In genomic region chr2:105037572-105038382, GRCh38 we compare ENCODE assay signal across 8 cellular contexts. TPM values are rescaled to one million over a fixed set of nuclear protein-coding genes. Genes with fewer than 3 reads are reported as not detected.
DNase-seq lines count a peak whose midpoint lies in the region; ATAC-seq and TF ChIP-seq lines count a peak whose summit lies in the region.

TSS of gene MRPS9 (plus strand) at chr2:105038069. CDS start at chr2:105038093, 24 bp downstream.

- no peak within 1 kb of the TSS for H2BK120ac ChIP-seq in H9 (ENCODE audit: low read depth, low read length, poor library complexity, severe bottlenecking)

- H3K23me2 ChIP-seq in H9 (ENCODE audit: insufficient read length, low read depth, low read length, poor library complexity, severe bottlenecking): peaks cover 8% of the 10 kb centered on the region

- H2BK12ac ChIP-seq in H9 (ENCODE audit: insufficient read length, low read depth, low read length): peak within 1 kb of the TSS; percentile 6

- peaks cover 8% of the 10 kb centered on the region; the same call in 1 of the 2 replicates for H3K79me2 ChIP-seq in H9 (ENCODE audit: insufficient read depth, low read length)

- no peaks in the 10 kb centered on the region for H3K36me3 ChIP-seq in MG63

- H3K9me3 Mint-ChIP-seq in H9 (peaks cover 4% of the 10 kb centered on the region in 2 experiments; a peak in 3 of 5 replicates), nephron progenitor cell (peaks cover 5% of the 10 kb centered on the region)
- H3K9me3 Mint-ChIP-seq in stimulated activated naive CD8-positive, alpha-beta T cell treated with anti-CD3 and anti-CD28 coated beads, Interleukin-15, amount 100 ng/mL, for 72 hours: no peaks in the 10 kb centered on the region

- H4K8ac ChIP-seq in H9 (replicated peaks; ENCODE audit: insufficient read length, low read depth, low read length): peak within 1 kb of the TSS; percentile 24

- peak within 1 kb of the TSS; percentile 30 for H4K91ac ChIP-seq in H9 (ENCODE audit: insufficient read length, low read depth, low read length)

- H2BK5ac ChIP-seq in H9 (ENCODE audit: insufficient read length, low read length): peak within 1 kb of the TSS; percentile 78

- peak within 1 kb of the TSS; percentile 57 for H3K27ac ChIP-seq in H9 (ENCODE audit: insufficient read length, low read depth, low read length)

- no CpG with 5 or more reads among the region's 55 CpGs for WGBS in H9 (ENCODE audit: extremely low coverage, insufficient read length, low lambda C conversion rate)

- H3K14ac ChIP-seq in H9 (ENCODE audit: insufficient read depth, low read length): peak within 1 kb of the TSS; percentile 95

- peak within 1 kb of the TSS; percentile 91 for H3K18ac ChIP-seq in H9 (ENCODE audit: insufficient read length, low read depth, low read length)

- H3K4me1 ChIP-seq in H9 (ENCODE audit: insufficient read depth, low read length): no peaks in the 10 kb centered on the region

- H3K27ac Mint-ChIP-seq in H9 (peak within 1 kb of the TSS; percentile 96 to 99 (median 99)), nephron progenitor cell (peak within 1 kb of the TSS; percentile 88)
- peak within 1 kb of the TSS; percentile 94 to 99 for H3K27ac Mint-ChIP-seq in stimulated activated naive CD8-positive, alpha-beta T cell treated with anti-CD3 and anti-CD28 coated beads, Interleukin-15, amount 100 ng/mL, for 72 hours

- H3K79me1 ChIP-seq in H9 (ENCODE audit: insufficient read depth, low read depth, low read length, poor library complexity, severe bottlenecking): no peaks in the 10 kb centered on the region

- peaks cover 41 to 43% of the 10 kb centered on the region in 2 experiments for H3K4me1 Mint-ChIP-seq in H9
- peaks cover 38% of the 10 kb centered on the region for H3K4me1 Mint-ChIP-seq in nephron progenitor cell
- peaks cover 37% of the 10 kb centered on the region for H3K4me1 Mint-ChIP-seq in stimulated activated naive CD8-positive, alpha-beta T cell treated with anti-CD3 and anti-CD28 coated beads, Interleukin-15, amount 100 ng/mL, for 72 hours

- H3K27me3 Mint-ChIP-seq in H9 (ENCODE audit: low read depth) (no peaks in the 10 kb centered on the region), nephron progenitor cell (ENCODE audit: low read depth, poor library complexity) (no peaks in the 10 kb centered on the region)
- no peaks in the 10 kb centered on the region for H3K27me3 Mint-ChIP-seq in stimulated activated naive CD8-positive, alpha-beta T cell treated with anti-CD3 and anti-CD28 coated beads, Interleukin-15, amount 100 ng/mL, for 72 hours

- H3K9me3 ChIP-seq in H9 (ENCODE audit: control insufficient read depth, low read depth, low read length) (no peaks in the 10 kb centered on the region), MG63 (no peaks in the 10 kb centered on the region)

- H3K56ac ChIP-seq in H9 (ENCODE audit: insufficient read length, low read depth, low read length): peak within 1 kb of the TSS; percentile 79

- DNase-seq in ELR (ENCODE audit: low read depth): peak; percentile 98
- peak; percentile 99 for DNase-seq in H9
- peak; percentile 98 for DNase-seq in MG63
- DNase-seq in SHP77 treated with DMSO at 0.1 percent for 48 hours (lab: John Stamatoyannopoulos, UW): peak; percentile 87
- peak; percentile 99 for DNase-seq in activated effector memory CD4-positive, alpha-beta T cell treated with anti-CD3 and anti-CD28 coated beads, Interleukin-2, amount 50 U/mL, for 16 hours
- peak; percentile 95 for DNase-seq in fibroblast of the aortic adventitia (ENCODE audit: low read depth)
- peak; percentile 99 for DNase-seq in nephron progenitor cell
- peak; percentile 95 to 98 for DNase-seq in stimulated activated naive CD8-positive, alpha-beta T cell treated with anti-CD3 and anti-CD28 coated beads, Interleukin-15, amount 100 ng/mL, for 72 hours

- no peak within 1 kb of the TSS for H3K23ac ChIP-seq in H9 (ENCODE audit: insufficient read length, low read depth, low read length)

- peak; percentile 98 for ATAC-seq in stimulated activated naive CD8-positive, alpha-beta T cell treated with anti-CD3 and anti-CD28 coated beads, Interleukin-15, amount 100 ng/mL, for 72 hours

- H3K4me2 ChIP-seq in H9 (ENCODE audit: insufficient read depth, insufficient read length, low read length): peak within 1 kb of the TSS; percentile 99

- H3T11ph ChIP-seq in H9 (ENCODE audit: low read length): no peak within 1 kb of the TSS

- no peaks in the 10 kb centered on the region for H4K20me1 ChIP-seq in H9 (ENCODE audit: control insufficient read depth, insufficient read depth, insufficient read length)

- H3K27me3 ChIP-seq in H9 (ENCODE audit: insufficient read depth, low read length) (no peaks in the 10 kb centered on the region), MG63 (no peaks in the 10 kb centered on the region)

- peak within 1 kb of the TSS; percentile 13 for H2AK5ac ChIP-seq in H9 (ENCODE audit: insufficient read length, low read length)

- peak within 1 kb of the TSS; percentile 69 for H2AFZ ChIP-seq in H9 (ENCODE audit: low read length)

- peaks cover 3 to 10% (median 4%) of the 10 kb centered on the region in 3 experiments; a peak in 5 of 7 replicates for H3K36me3 Mint-ChIP-seq in H9 (ENCODE audit: insufficient read depth in 1 of 3, low read depth in 3 of 3)
- H3K36me3 Mint-ChIP-seq in nephron progenitor cell (ENCODE audit: low read depth): peaks cover 15% of the 10 kb centered on the region

- 0 out of 2 replicates have a peak within 1 kb of the TSS, but pooled peaks have one; percentile 16 for H2BK15ac ChIP-seq in H9 (ENCODE audit: low read depth, low read length)

- TF ChIP-seq CTCF in H9 (conservative IDR thresholded peaks at IDR 0.05) (no peak), fibroblast of the aortic adventitia (IDR thresholded peaks at IDR 0.05; ENCODE audit: insufficient read depth, low read length) (no peak), nephron progenitor cell (IDR thresholded peaks at IDR 0.05) (no peak)

- H3K4me3 Mint-ChIP-seq in H9: peak within 1 kb of the TSS; percentile 95 to 98
- H3K4me3 Mint-ChIP-seq in nephron progenitor cell: peak within 1 kb of the TSS; percentile 91
- H3K4me3 Mint-ChIP-seq in stimulated activated naive CD8-positive, alpha-beta T cell treated with anti-CD3 and anti-CD28 coated beads, Interleukin-15, amount 100 ng/mL, for 72 hours: peak within 1 kb of the TSS; percentile 97 to 100

- peak within 1 kb of the TSS; percentile 97 for H3K4me3 ChIP-seq in MG63
- peak within 1 kb of the TSS; percentile 97 for H3K4me3 ChIP-seq in fibroblast of the aortic adventitia (ENCODE audit: low read depth, low read length)

- H3K4ac ChIP-seq in H9 (ENCODE audit: low read depth, low read length): peak within 1 kb of the TSS; percentile 25

- peak within 1 kb of the TSS; percentile 68 for H4K5ac ChIP-seq in H9 (ENCODE audit: insufficient read length, low read depth, low read length)

- H2BK20ac ChIP-seq in H9 (ENCODE audit: low read depth, low read length, poor library complexity, severe bottlenecking): no peak within 1 kb of the TSS

- H3K9ac ChIP-seq in H9 (ENCODE audit: extremely low read depth, insufficient read length, low read length): peak within 1 kb of the TSS; percentile 97

RNA-seq across cellular contexts. Expression of gene MRPS9, which starts in this region (rescaled TPM):
- total RNA-seq in H9 (2021) (58.1 and 60.0 TPM in 2 replicates), fibroblast of the aortic adventitia (ENCODE audit: low replicate concordance) (17.8 and 30.4 TPM in 2 replicates)
- 41.3 and 55.5 TPM in 2 replicates for total RNA-seq in MG63 (2014; rRNA removed; shearing (Covaris generic); ENCODE audit: low replicate concordance)

Comparison
In these comparisons a context has a peak if more than half of its experiments do, and no peak if none do; other contexts are left out.
1. Peak in every context shown above with its lines: DNase-seq, ATAC-seq, H3K4me3 ChIP-seq and H3K27ac ChIP-seq.